ENCODE assay signal across 8 cellular contexts in genomic region chr12:99810718-99811593, GRCh38.
A peak's percentile ranks its signal among the peaks of the same experiment; 100 is the strongest.
DNase-seq lines count a peak whose midpoint lies in the region; ATAC-seq, FAIRE-seq and TF ChIP-seq lines count a peak whose summit lies in the region.

No MANE protein-coding gene starts in this region.

- H3K27me3 ChIP-seq in BJ (ENCODE audit: control insufficient read depth, insufficient read depth, low read length) (no peaks in the 10 kb centered on the region), tibial artery (no peaks in the 10 kb centered on the region)

- CTCF ChIA-PET in BJ (lab: Yijun Ruan, JAX), result no interaction called here

- no peak overlapping the region for H3K4me3 ChIP-seq in BJ (ENCODE audit: low read depth, low read length)
- H3K4me3 ChIP-seq in fibroblast of the aortic adventitia (ENCODE audit: low read depth, low read length), result no peak overlapping the region
- H3K4me3 ChIP-seq in tibial artery, result no peak overlapping the region

- POLR2A ChIA-PET in BJ (lab: Charles Lee), result no interaction called here

- ATAC-seq in HG02884 (IDR thresholded peaks at IDR 0.05; ENCODE audit: unreplicated experiment), result no peak

- FAIRE-seq in RCC 7860 (lab: Jason Lieb, UNC), result peak; percentile 82

- H3K9me3 ChIP-seq in tibial artery, result no peaks in the 10 kb centered on the region

- H3K27ac ChIP-seq in tibial artery, result no peak overlapping the region

- DNase-seq in BJ (ENCODE audit: low read depth) (no peak), RCC 7860 (ENCODE audit: low spot score) (peak; percentile 29), fibroblast of the aortic adventitia (ENCODE audit: low read depth) (peak; percentile 49), tibial artery (no peak), ureter (ENCODE audit: low spot score) (no peak)
- DNase-seq in stimulated activated CD4-positive, alpha-beta T cell treated with anti-CD3 and anti-CD28 coated beads, Interleukin-15, amount 100 ng/mL, for 24 hours, result no peak

- H3K36me3 ChIP-seq in BJ (ENCODE audit: control insufficient read depth, insufficient read depth, low read length) (no peaks in the 10 kb centered on the region), tibial artery (peaks cover 0 to 6% (median 0%) of the 10 kb centered on the region in 3 donors)

- peaks cover 0 to 4% (median 0%) of the 10 kb centered on the region in 4 donors for H3K4me1 ChIP-seq in tibial artery

- intact Hi-C loops in tibial artery (cut with DNase I; ENCODE audit: low total_unique reads), result loop anchor here (10.0 kb wide), 1 partner anchor 174 kb away; the partner anchor contains the start of gene ANKS1B

- peak; percentile 25; the same call in 1 of the 2 replicates for TF ChIP-seq CTCF in BJ (IDR thresholded peaks at IDR 0.05; ENCODE audit: insufficient read depth, low read depth, low read length)
- TF ChIP-seq CTCF in LNCAP (IDR thresholded peaks at IDR 0.05), result peak; percentile 49
- peak; percentile 49 for TF ChIP-seq CTCF in fibroblast of the aortic adventitia (IDR thresholded peaks at IDR 0.05; ENCODE audit: insufficient read depth, low read length)
- peak; percentile 33 to 35 for TF ChIP-seq CTCF in tibial artery (IDR thresholded peaks at IDR 0.05)

Comparison
In these comparisons a context has a peak if more than half of its experiments do, and no peak if none do; other contexts are left out.
1. DNase-seq: peak in RCC 7860 (single experiment) and fibroblast of the aortic adventitia (single experiment); none in BJ (single experiment), tibial artery (0 of 2), stimulated activated CD4-positive, alpha-beta T cell treated with anti-CD3 and anti-CD28 coated beads, Interleukin-15, amount 100 ng/mL, for 24 hours (single experiment) and ureter (single experiment).
2. Peak in every context shown above with its lines, with median percentiles within 50 percentile points of each other: CTCF ChIP-seq.